1 cellular context compared by ENCODE assay signal in the genomic region with DNA sequence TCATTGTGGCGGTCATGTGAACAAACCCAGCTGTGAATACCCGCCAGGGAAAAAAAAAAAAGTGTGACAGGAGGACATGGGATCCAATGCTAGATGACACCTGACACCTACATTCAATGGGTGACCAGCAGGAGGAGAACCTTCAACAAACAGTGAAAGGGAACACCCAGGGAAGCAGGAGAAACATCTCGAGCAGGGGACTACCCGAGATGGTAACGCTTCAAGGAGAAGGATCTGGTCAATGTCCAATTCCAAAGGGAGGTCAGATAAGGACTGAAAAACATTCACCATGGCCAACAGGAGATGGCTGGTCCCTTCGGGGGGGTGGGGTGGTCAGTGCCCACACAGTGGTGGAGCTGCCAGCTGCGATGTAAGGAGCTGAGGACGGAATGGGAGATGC.
TF ChIP-seq lines count a peak whose summit lies in the region.

No MANE protein-coding gene starts in this region.

TF ChIP-seq in HCT116, 20 proteins besides CTCF, POLR2A, EP300 and RAD21 (continued from another document):
- TF ChIP-seq MAX (IDR thresholded peaks at IDR 0.05) (no peak), ATF3 (IDR thresholded peaks at IDR 0.05) (no peak)
